In the genomic region with DNA sequence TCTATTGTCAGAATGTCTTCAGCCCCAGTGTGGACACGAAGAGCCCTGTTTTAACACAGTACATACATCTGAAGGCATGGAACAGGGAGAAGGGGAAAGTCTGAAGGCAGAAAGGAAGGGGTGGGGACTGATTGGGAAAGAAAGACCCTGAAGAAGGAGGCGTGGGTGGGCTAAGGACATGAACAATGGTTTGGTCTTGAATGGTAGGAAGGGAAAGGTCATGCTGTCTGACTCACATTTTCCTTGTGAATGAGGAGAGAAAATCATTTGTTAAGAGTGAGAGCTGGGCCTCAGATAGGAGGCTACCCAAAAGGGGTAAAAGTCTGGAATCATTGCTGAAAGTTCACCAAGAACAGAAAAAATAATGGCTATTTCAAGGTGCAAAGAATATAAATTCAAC, we compare ENCODE assay signal across 15 cellular contexts.
DNase-seq lines count a peak whose midpoint lies in the region; ATAC-seq and TF ChIP-seq lines count a peak whose summit lies in the region.
"Had no signal": no experiment of that assay in that cellular context is flagged by ENCODE, and none has a peak within 500 bp of the region (broad histone marks: within the 10 kb centered on the region; RNA-seq: fewer than 3 reads in every experiment).

No MANE protein-coding gene starts in this region.

- H3K14ac ChIP-seq in H9 (ENCODE audit: insufficient read depth, low read length): no peak overlapping the region
- no peak overlapping the region for H3K14ac ChIP-seq in neuronal stem cell (ENCODE audit: low read length)

- no peaks in the 10 kb centered on the region for H3K27me3 ChIP-seq in H9 (ENCODE audit: insufficient read depth, low read length)
- no peaks in the 10 kb centered on the region for H3K27me3 ChIP-seq in iPS-18a (ENCODE audit: control insufficient read depth, insufficient read depth, low read length)
- no peaks in the 10 kb centered on the region for H3K27me3 ChIP-seq in neuronal stem cell (ENCODE audit: control insufficient read depth in 3 of 3, insufficient read depth in 3 of 3, low read depth in 1 of 3, low read length in 3 of 3)

- H3K9me3 ChIP-seq in H9 (ENCODE audit: control insufficient read depth, low read depth, low read length) (no peaks in the 10 kb centered on the region), iPS-18a (ENCODE audit: control insufficient read depth, low read depth, low read length) (no peaks in the 10 kb centered on the region), neuronal stem cell (replicated peaks in 1 of 2; ENCODE audit: control insufficient read depth in 2 of 2, insufficient read depth in 1 of 2, low read depth in 1 of 2, low read length in 2 of 2) (peaks cover 0 to 8% of the 10 kb centered on the region in 2 donors)
- H3K9me3 ChIP-seq: Caco-2 had no signal

- H2BK5ac ChIP-seq in H9 (ENCODE audit: insufficient read length, low read length): no peak overlapping the region
- H2BK5ac ChIP-seq in neuronal stem cell (ENCODE audit: low read length): no peak overlapping the region

- peak overlapping the region in 2 of 3 experiments; percentile 66 to 90; a peak in 5 of 7 replicates for H3K27ac Mint-ChIP-seq in H9
- H3K27ac Mint-ChIP-seq: CD14-positive monocyte; CD8-positive, alpha-beta memory T cell; GM23338 had no signal

- H2BK15ac ChIP-seq in H9 (ENCODE audit: low read depth, low read length) (no peak overlapping the region), neuronal stem cell (ENCODE audit: low read length) (no peak overlapping the region)

- H2AFZ ChIP-seq in H9 (ENCODE audit: low read length) (no peak overlapping the region), neuronal stem cell (ENCODE audit: low read length) (no peak overlapping the region)
- H2AFZ ChIP-seq: GM23338 had no signal

- no peak overlapping the region for H3T11ph ChIP-seq in H9 (ENCODE audit: low read length)

- TF ChIP-seq CTCF in H9 (conservative IDR thresholded peaks at IDR 0.05): no peak
- no peak for TF ChIP-seq CTCF in choroid plexus epithelial cell (conservative IDR thresholded peaks at IDR 0.05; ENCODE audit: low read depth, low read length)

- no peak overlapping the region for H3K9ac ChIP-seq in H9 (ENCODE audit: extremely low read depth, insufficient read length, low read length)
- H3K9ac ChIP-seq in iPS-18a (ENCODE audit: low read length): no peak overlapping the region
- no peak overlapping the region for H3K9ac ChIP-seq in neuronal stem cell (ENCODE audit: low read depth, low read length, poor library complexity)

- H3K18ac ChIP-seq in H9 (ENCODE audit: insufficient read length, low read depth, low read length): no peak overlapping the region
- H3K18ac ChIP-seq in neuronal stem cell (ENCODE audit: low read length): no peak overlapping the region

- 0 out of 2 replicates have a peak, but pooled peaks cover 2% of the 10 kb centered on the region for H3K79me2 ChIP-seq in H9 (ENCODE audit: insufficient read depth, low read length)

- H3K4me3 ChIP-seq in choroid plexus epithelial cell (ENCODE audit: low read depth, low read length) (no peak overlapping the region), iPS-18a (ENCODE audit: low read length) (no peak overlapping the region), neuronal stem cell (ENCODE audit: low read length in 2 of 2) (no peak overlapping the region)
- H3K4me3 ChIP-seq: GM23338 had no signal

- no peaks in the 10 kb centered on the region for H3K79me1 ChIP-seq in H9 (ENCODE audit: insufficient read depth, low read depth, low read length, poor library complexity, severe bottlenecking)
- H3K79me1 ChIP-seq in neuronal stem cell (ENCODE audit: low read depth, low read length): no peaks in the 10 kb centered on the region

- no peak overlapping the region for H3K27ac ChIP-seq in H9 (ENCODE audit: insufficient read length, low read depth, low read length)
- peak overlapping the region; percentile 43 for H3K27ac ChIP-seq in iPS-18a (ENCODE audit: low read length)
- peak overlapping the region; percentile 47 for H3K27ac ChIP-seq in neuronal stem cell (replicated peaks; ENCODE audit: low read length)
- H3K27ac ChIP-seq: 22Rv1 had no signal

- no peaks in the 10 kb centered on the region for H4K20me1 ChIP-seq in H9 (ENCODE audit: control insufficient read depth, insufficient read depth, insufficient read length)

- DNase-seq in H9: no peak
- DNase-seq in choroid plexus epithelial cell (ENCODE audit: low read depth): peak; percentile 7
- peak; percentile 71 for DNase-seq in neuronal stem cell (ENCODE audit: low spot score)
- DNase-seq: Caco-2; CD8-positive, alpha-beta memory T cell; DND-41; GDM1; H7 had no signal

- no peak overlapping the region for H3K4ac ChIP-seq in H9 (ENCODE audit: low read depth, low read length)
- H3K4ac ChIP-seq in neuronal stem cell (ENCODE audit: low read length): no peak overlapping the region

- H3K4me3 Mint-ChIP-seq in H9: no peak overlapping the region
- H3K4me3 Mint-ChIP-seq: CD14-positive monocyte; CD8-positive, alpha-beta memory T cell; GM23338 had no signal

- no peak overlapping the region for H4K8ac ChIP-seq in H9 (replicated peaks; ENCODE audit: insufficient read length, low read depth, low read length)
- no peak overlapping the region for H4K8ac ChIP-seq in neuronal stem cell (ENCODE audit: low read depth, low read length)

- H3K36me3 ChIP-seq in iPS-18a (ENCODE audit: control insufficient read depth, low read depth, low read length) (peaks cover 11% of the 10 kb centered on the region), neuronal stem cell (replicated peaks in 1 of 2; ENCODE audit: control insufficient read depth in 2 of 2, insufficient read depth in 2 of 2, low read length in 2 of 2) (peaks cover 0 to 31% of the 10 kb centered on the region in 2 donors)

- ATAC-seq in GM19351 (IDR thresholded peaks at IDR 0.05; ENCODE audit: unreplicated experiment) (no peak), esophagus mucosa (no peak), HG03342 (IDR thresholded peaks at IDR 0.05; ENCODE audit: unreplicated experiment) (no peak)
- ATAC-seq: GM23338 had no signal

- H2BK12ac ChIP-seq in H9 (ENCODE audit: insufficient read length, low read depth, low read length) (no peak overlapping the region), neuronal stem cell (ENCODE audit: low read length) (no peak overlapping the region)

- H3K4me1 Mint-ChIP-seq in H9: peaks cover 22 to 29% of the 10 kb centered on the region in 2 experiments
- H3K4me1 Mint-ChIP-seq: CD14-positive monocyte; CD8-positive, alpha-beta memory T cell had no signal

- H2BK120ac ChIP-seq in H9 (ENCODE audit: low read depth, low read length, poor library complexity, severe bottlenecking) (no peak overlapping the region), neuronal stem cell (ENCODE audit: low read depth, low read length) (no peak overlapping the region)

- H3K36me3 Mint-ChIP-seq in H9 (ENCODE audit: insufficient read depth in 1 of 3, low read depth in 3 of 3): peaks cover 56 to 82% (median 75%) of the 10 kb centered on the region in 3 experiments
- H3K36me3 Mint-ChIP-seq: CD14-positive monocyte; CD8-positive, alpha-beta memory T cell had no signal

- H4K5ac ChIP-seq in H9 (ENCODE audit: insufficient read length, low read depth, low read length): no peak overlapping the region

- H3K4me2 ChIP-seq in H9 (ENCODE audit: insufficient read depth, insufficient read length, low read length): no peak overlapping the region
- H3K4me2 ChIP-seq in neuronal stem cell (ENCODE audit: insufficient read depth, low read length, poor library complexity, severe bottlenecking): no peak overlapping the region
- H3K4me2 ChIP-seq: GM23338 had no signal

- H4K91ac ChIP-seq in H9 (ENCODE audit: insufficient read length, low read depth, low read length): no peak overlapping the region
- H4K91ac ChIP-seq in neuronal stem cell (ENCODE audit: low read depth, low read length, poor library complexity): no peak overlapping the region

- no peaks in the 10 kb centered on the region; the same call in 1 of the 2 replicates for H3K4me1 ChIP-seq in H9 (ENCODE audit: insufficient read depth, low read length)
- peaks cover 4% of the 10 kb centered on the region for H3K4me1 ChIP-seq in iPS-18a (ENCODE audit: control insufficient read depth, low read depth, low read length)
- peaks cover 8 to 13% of the 10 kb centered on the region in 2 donors for H3K4me1 ChIP-seq in neuronal stem cell (ENCODE audit: control insufficient read depth in 2 of 2, insufficient read depth in 1 of 2, low read depth in 1 of 2, low read length in 2 of 2)
- H3K4me1 ChIP-seq: Caco-2 had no signal

- H3K23me2 ChIP-seq in H9 (ENCODE audit: insufficient read length, low read depth, low read length, poor library complexity, severe bottlenecking): no peaks in the 10 kb centered on the region

- H3K27me3 Mint-ChIP-seq in H9 (ENCODE audit: low read depth): no peaks in the 10 kb centered on the region
- H3K27me3 Mint-ChIP-seq: CD8-positive, alpha-beta memory T cell had no signal

- H2AK5ac ChIP-seq in H9 (ENCODE audit: insufficient read length, low read length): no peak overlapping the region
- H2AK5ac ChIP-seq in neuronal stem cell (ENCODE audit: low read depth, low read length): no peak overlapping the region

- no CpG with 5 or more reads among the region's 2 CpGs for WGBS in H9 (ENCODE audit: extremely low coverage, insufficient read length, low lambda C conversion rate)
- no CpG with 5 or more reads among the region's 2 CpGs for WGBS in neuronal stem cell (ENCODE audit: extremely low coverage in 2 of 2, insufficient read length in 2 of 2, insufficient replicate concordance in 1 of 2), 2 donors

- no peak overlapping the region for H3K56ac ChIP-seq in H9 (ENCODE audit: insufficient read length, low read depth, low read length)

- no peaks in the 10 kb centered on the region; a peak in 1 of 5 replicates for H3K9me3 Mint-ChIP-seq in H9
- H3K9me3 Mint-ChIP-seq: GM23338 had no signal

- H3K23ac ChIP-seq in H9 (ENCODE audit: insufficient read length, low read depth, low read length) (no peak overlapping the region), neuronal stem cell (ENCODE audit: low read depth, low read length, poor library complexity) (no peak overlapping the region)

- no peak overlapping the region for H2BK20ac ChIP-seq in H9 (ENCODE audit: low read depth, low read length, poor library complexity, severe bottlenecking)
